In genomic region chr2:128316777-128317185, GRCh38 we compare ENCODE assay signal across 8 cellular contexts. TPM values are rescaled to one million over a fixed set of nuclear protein-coding genes. Genes with fewer than 3 reads are reported as not detected.
DNase-seq lines count a peak whose midpoint lies in the region; ATAC-seq and TF ChIP-seq lines count a peak whose summit lies in the region.

No MANE protein-coding gene starts in this region.

- intact Hi-C loops in spleen (cut with DNase I; ENCODE audit: low total_unique reads) = loop anchor here (10.0 kb wide), 1 partner anchor 1528 kb away; no protein-coding TSS in a partner anchor

- peak overlapping the region in 6 of 8 donors; percentile 68 to 74 (median 70) for H3K27ac ChIP-seq in spleen

- H3K9ac ChIP-seq in iPS-15b (ENCODE audit: low read depth, low read length) = peak overlapping the region; percentile 60

- no peak for TF ChIP-seq CTCF in HFFc6 (IDR thresholded peaks at IDR 0.05)
- no peak for TF ChIP-seq CTCF in spleen (IDR thresholded peaks at IDR 0.05 in 8 of 11, conservative IDR thresholded peaks at IDR 0.05 in 3 of 11)

- DNase-seq in HFFc6 = no peak
- DNase-seq in activated T-cell treated with anti-CD3 and anti-CD28 coated beads, Interleukin-2, amount 50 U/mL, for 48 hours = peak; percentile 19 to 24
- no peak for DNase-seq in spleen
- DNase-seq in NOMO-1 treated with DMSO at 0.1 percent for 48 hours (lab: John Stamatoyannopoulos, UW; ENCODE audit: unreplicated experiment) = no peak
- no peak for DNase-seq in cortex of kidney (lab: John Stamatoyannopoulos, UW)
- DNase-seq in central memory CD4-positive, alpha-beta T cell = no peak

- H3K9me3 ChIP-seq in iPS-15b (ENCODE audit: control insufficient read depth, insufficient read depth, low read length) = no peaks in the 10 kb centered on the region
- no peaks in the 10 kb centered on the region for H3K9me3 ChIP-seq in spleen

- H3K36me3 Mint-ChIP-seq in HFFc6 (ENCODE audit: low read depth) = no peaks in the 10 kb centered on the region; the same call in 1 of the 2 replicates

- peaks cover 30% of the 10 kb centered on the region for H3K4me1 Mint-ChIP-seq in HFFc6 (ENCODE audit: low read depth)

- H3K4me1 ChIP-seq in iPS-15b (ENCODE audit: control insufficient read depth, insufficient read depth, low read length) = peaks cover 15% of the 10 kb centered on the region
- peaks cover 34 to 91% (median 82%) of the 10 kb centered on the region in 6 donors for H3K4me1 ChIP-seq in spleen

- peak overlapping the region; percentile 65 for H3K4me3 ChIP-seq in iPS-15b (ENCODE audit: low read depth, low read length)
- peak overlapping the region; percentile 50 to 94 (median 83) for H3K4me3 ChIP-seq in spleen

- H3K36me3 ChIP-seq in iPS-15b (ENCODE audit: control insufficient read depth, insufficient read depth, low read length) = peaks cover 6% of the 10 kb centered on the region
- peaks cover 0 to 22% (median 0%) of the 10 kb centered on the region in 6 donors for H3K36me3 ChIP-seq in spleen

- peak overlapping the region; percentile 36; the same call in 1 of the 2 replicates for H3K27ac Mint-ChIP-seq in HFFc6

- WGBS in spleen, 5 donors = 17 to 29% (median 27%) methylated on average over 4 to 6 of the region's 6 CpGs

- TF ChIP-seq POLR2A in spleen (IDR thresholded peaks at IDR 0.05) = no peak

- H3K27me3 Mint-ChIP-seq in HFFc6 (ENCODE audit: insufficient read depth) = peaks cover 2% of the 10 kb centered on the region; the same call in 1 of the 2 replicates

- ATAC-seq in GM18868 (IDR thresholded peaks at IDR 0.05; ENCODE audit: unreplicated experiment) = no peak

- peak overlapping the region; percentile 87 for H3K4me3 Mint-ChIP-seq in HFFc6

- H3K9me3 Mint-ChIP-seq in HFFc6 = no peaks in the 10 kb centered on the region

- H3K27me3 ChIP-seq in iPS-15b (ENCODE audit: control insufficient read depth, insufficient read depth, low read length) (peaks cover 17% of the 10 kb centered on the region), spleen (replicated peaks in 1 of 7) (peaks cover 0 to 20% (median 0%) of the 10 kb centered on the region in 7 donors)

RNA-seq across cellular contexts. Expression of gene HS6ST1, which starts 1.9 kb away (rescaled TPM):
- total RNA-seq in HFFc6 (2021; fragmentation: NEBNext Ultra II Directional; extraction: Animal tissue kit (Norgen Biotek cat#: 25700)) = 10 to 100 TPM; 18.5 to 27.2 (median 24.3) TPM
- 10 to 100 TPM; 52.2 to 99.5 (median 66.7) TPM for total RNA-seq in spleen
- 10 to 100 TPM in 1 of 3 donors, 1 to 10 TPM in 2; 7.2 to 24.7 (median 9.2) TPM for polyA plus RNA-seq in spleen

Comparison
In these comparisons a context has a peak if more than half of its experiments do, and no peak if none do; other contexts are left out.
1. DNase-seq: peak in activated T-cell treated with anti-CD3 and anti-CD28 coated beads, Interleukin-2, amount 50 U/mL, for 48 hours (2 of 2); none in HFFc6 (single experiment), spleen (single experiment), NOMO-1 treated with DMSO at 0.1 percent for 48 hours (single experiment), cortex of kidney (single experiment) and central memory CD4-positive, alpha-beta T cell (single experiment).